16 cellular contexts compared by ENCODE assay signal in the genomic region with DNA sequence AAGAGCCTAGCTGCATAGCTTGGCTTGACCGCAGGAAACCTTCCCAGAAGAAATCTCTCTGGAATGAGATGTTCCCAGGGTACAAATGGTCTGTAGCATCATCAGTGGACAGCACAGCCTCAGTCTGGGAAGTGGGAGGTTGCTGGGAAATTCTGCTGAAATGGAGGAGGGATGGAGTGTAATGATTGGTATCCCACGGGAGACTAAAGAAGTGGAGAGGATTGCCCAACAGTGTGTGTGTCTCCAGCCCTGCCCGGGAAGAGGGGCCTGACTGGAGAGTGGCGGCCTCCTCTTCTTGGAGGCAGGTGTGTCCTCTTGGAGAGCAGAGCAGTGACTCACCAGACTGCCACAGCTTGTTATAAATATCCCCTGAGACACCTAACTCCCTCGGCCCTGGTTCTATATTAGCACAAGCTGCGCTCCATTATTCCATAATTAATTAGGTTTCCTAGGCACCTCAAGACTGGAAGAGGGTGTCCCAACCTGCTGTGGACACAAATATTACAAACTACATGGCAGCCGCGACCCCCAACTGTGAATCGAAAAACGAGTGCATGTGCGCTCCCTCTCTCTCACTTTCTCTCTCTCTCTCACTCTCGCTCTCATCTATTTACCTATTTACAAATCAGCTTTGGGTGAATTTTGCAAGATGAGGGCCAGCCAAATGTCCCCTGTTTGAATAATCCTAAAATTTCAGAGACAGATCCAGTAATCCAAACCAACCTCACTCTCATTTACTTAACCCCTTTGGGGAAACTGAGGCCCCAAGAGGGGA.
DNase-seq lines count a peak whose midpoint lies in the region; TF ChIP-seq lines count a peak whose summit lies in the region.
"Had no signal": no experiment of that assay in that cellular context is flagged by ENCODE, and none has a peak within 500 bp of the region (broad histone marks: within the 10 kb centered on the region; RNA-seq: fewer than 3 reads in every experiment).

No MANE protein-coding gene starts in this region.

- no peaks in the 10 kb centered on the region for H3K36me3 Mint-ChIP-seq in T-helper 2 cell treated with Interferon-gamma antibody and Interleukin-4, amounts not matched to agents 5 μg/mL and 100 μg/mL, for 36 hours (ENCODE audit: low read depth)
- H3K36me3 Mint-ChIP-seq: CD4-positive, CD25-positive, alpha-beta regulatory T cell; naive thymus-derived CD8-positive, alpha-beta T cell had no signal

- H2AFZ ChIP-seq in osteoblast (ENCODE audit: low read length): no peak overlapping the region

- H3K27me3 Mint-ChIP-seq in T-helper 2 cell treated with Interferon-gamma antibody and Interleukin-4, amounts not matched to agents 5 μg/mL and 100 μg/mL, for 36 hours (ENCODE audit: low read depth): no peaks in the 10 kb centered on the region
- H3K27me3 Mint-ChIP-seq: naive thymus-derived CD8-positive, alpha-beta T cell had no signal

- peak overlapping the region in 5 of 11 experiments; percentile 7 to 76 (median 24); a peak in 7 of 22 replicates for H3K9ac ChIP-seq in BLaER1 treated with 17β-estradiol and CSF1 and Interleukin-3, amounts not matched to agents 10 nM and 100 nM

- H3K9me3 Mint-ChIP-seq in T-helper 2 cell treated with Interferon-gamma antibody and Interleukin-4, amounts not matched to agents 5 μg/mL and 100 μg/mL, for 36 hours: no peaks in the 10 kb centered on the region
- H3K9me3 Mint-ChIP-seq: CD4-positive, CD25-positive, alpha-beta regulatory T cell had no signal

- H3K27ac Mint-ChIP-seq in T-helper 2 cell treated with Interferon-gamma antibody and Interleukin-4, amounts not matched to agents 5 μg/mL and 100 μg/mL, for 36 hours: no peak overlapping the region
- H3K27ac Mint-ChIP-seq: CD4-positive, CD25-positive, alpha-beta regulatory T cell; endodermal cell had no signal

- DNase-seq in NCI-H510A (lab: John Stamatoyannopoulos, UW) (peak; percentile 21), fibroblast of peridontal ligament (ENCODE audit: extremely low read depth) (peak; percentile 90), osteoblast (ENCODE audit: insufficient read length, low spot score, missing footprints) (peak; percentile 85), GM10266 (ENCODE audit: extremely low spot score) (no peak), medulla oblongata (ENCODE audit: extremely low spot score) (no peak), MV-4-11 (lab: John Stamatoyannopoulos, UW) (no peak)
- DNase-seq in T-helper 2 cell treated with Interferon-gamma antibody and Interleukin-4, amounts not matched to agents 5 μg/mL and 100 μg/mL, for 36 hours (ENCODE audit: low spot score): no peak
- DNase-seq: activated CD8-positive, alpha-beta memory T cell treated with anti-CD3 and anti-CD28 coated beads, Interleukin-2, amount 50 U/mL, for 48 hours; CD4-positive, CD25-positive, alpha-beta regulatory T cell; endodermal cell; KG1; naive thymus-derived CD8-positive, alpha-beta T cell; NCI-H2227 treated with DMSO at 0.1 percent for 48 hours; RPMI8226 had no signal

- H3K36me3 ChIP-seq in BLaER1 treated with 17β-estradiol and CSF1 and Interleukin-3, amounts not matched to agents 10 nM and 100 nM: no peaks in the 10 kb centered on the region
- H3K36me3 ChIP-seq in osteoblast (ENCODE audit: insufficient read depth, low read length): no peaks in the 10 kb centered on the region

- H3K4me3 Mint-ChIP-seq in T-helper 2 cell treated with Interferon-gamma antibody and Interleukin-4, amounts not matched to agents 5 μg/mL and 100 μg/mL, for 36 hours: no peak overlapping the region
- H3K4me3 Mint-ChIP-seq: CD4-positive, CD25-positive, alpha-beta regulatory T cell; endodermal cell; naive thymus-derived CD8-positive, alpha-beta T cell had no signal

- no peaks in the 10 kb centered on the region for H4K20me1 ChIP-seq in BLaER1 treated with 17β-estradiol and CSF1 and Interleukin-3, amounts not matched to agents 10 nM and 100 nM
- no peaks in the 10 kb centered on the region for H4K20me1 ChIP-seq in osteoblast (ENCODE audit: insufficient read depth, low read length)

- peak overlapping the region in 8 of 11 experiments; percentile 71 to 91 (median 75); a peak in 14 of 22 replicates for H3K27ac ChIP-seq in BLaER1 treated with 17β-estradiol and CSF1 and Interleukin-3, amounts not matched to agents 10 nM and 100 nM
- H3K27ac ChIP-seq in osteoblast (ENCODE audit: low read depth, low read length): no peak overlapping the region
- H3K27ac ChIP-seq: VCaP had no signal

- H3K4me2 ChIP-seq in BLaER1 treated with 17β-estradiol and CSF1 and Interleukin-3, amounts not matched to agents 10 nM and 100 nM: peak overlapping the region in 10 of 11 experiments; percentile 12 to 89 (median 70); a peak in 19 of 22 replicates
- no peak overlapping the region for H3K4me2 ChIP-seq in osteoblast (ENCODE audit: insufficient read depth, low read length)

- H3K4me1 Mint-ChIP-seq in T-helper 2 cell treated with Interferon-gamma antibody and Interleukin-4, amounts not matched to agents 5 μg/mL and 100 μg/mL, for 36 hours (ENCODE audit: low read depth): peaks cover 18% of the 10 kb centered on the region

- peaks cover 57 to 76% (median 61%) of the 10 kb centered on the region in 10 experiments for H3K4me1 ChIP-seq in BLaER1 treated with 17β-estradiol and CSF1 and Interleukin-3, amounts not matched to agents 10 nM and 100 nM
- peaks cover 26% of the 10 kb centered on the region for H3K4me1 ChIP-seq in osteoblast (ENCODE audit: insufficient read depth, low read length)

- H3K9me3 ChIP-seq in BLaER1 treated with 17β-estradiol and CSF1 and Interleukin-3, amounts not matched to agents 10 nM and 100 nM (replicated peaks in 1 of 11): peaks cover 0 to 14% (median 8%) of the 10 kb centered on the region in 11 experiments; a peak in 11 of 22 replicates
- no peaks in the 10 kb centered on the region for H3K9me3 ChIP-seq in osteoblast (ENCODE audit: low read depth, low read length)

- 0 out of 20 replicates have a peak overlapping the region, but pooled peaks of 1 of the 10 experiments have one; percentile 12 for H3K4me3 ChIP-seq in BLaER1 treated with 17β-estradiol and CSF1 and Interleukin-3, amounts not matched to agents 10 nM and 100 nM
- no peak overlapping the region for H3K4me3 ChIP-seq in osteoblast (ENCODE audit: insufficient read depth, low read length)

- H3K79me2 ChIP-seq in osteoblast (ENCODE audit: insufficient read depth, low read length): no peaks in the 10 kb centered on the region

- no peaks in the 10 kb centered on the region for H3K27me3 ChIP-seq in BLaER1 treated with 17β-estradiol and CSF1 and Interleukin-3, amounts not matched to agents 10 nM and 100 nM
- no peaks in the 10 kb centered on the region for H3K27me3 ChIP-seq in osteoblast (ENCODE audit: insufficient read depth, low read length)

- no peak for TF ChIP-seq CTCF in osteoblast (IDR thresholded peaks at IDR 0.05; ENCODE audit: extremely low read depth, low read depth, low read length)
- no peak for TF ChIP-seq CTCF in GM10266 (IDR thresholded peaks at IDR 0.05; ENCODE audit: control insufficient read depth, insufficient read depth, low read depth, missing control alignments)

Comparison
In these comparisons a context has a peak if more than half of its experiments do, and no peak if none do; other contexts are left out.
1. DNase-seq: peak in NCI-H510A (single experiment), fibroblast of peridontal ligament (single experiment) and osteoblast (single experiment); none in GM10266 (single experiment), medulla oblongata (single experiment), MV-4-11 (single experiment) and T-helper 2 cell treated with Interferon-gamma antibody and Interleukin-4, amounts not matched to agents 5 μg/mL and 100 μg/mL, for 36 hours (single experiment).